15 cellular contexts compared by ENCODE assay signal in genomic region chr6:127956260-127956888, GRCh38. TPM values are rescaled to one million over a fixed set of nuclear protein-coding genes. Genes with fewer than 3 reads are reported as not detected.
A peak's percentile ranks its signal among the peaks of the same experiment; 100 is the strongest.
DNase-seq lines count a peak whose midpoint lies in the region; ATAC-seq and TF ChIP-seq lines count a peak whose summit lies in the region.
"Had no signal": no experiment of that assay in that cellular context is flagged by ENCODE, and none has a peak within 500 bp of the region (broad histone marks: within the 10 kb centered on the region; RNA-seq: fewer than 3 reads in every experiment).

No MANE protein-coding gene starts in this region.

- no peak overlapping the region for H3K27ac Mint-ChIP-seq in natural killer cell
- H3K27ac Mint-ChIP-seq: activated CD4-positive, alpha-beta memory T cell treated with anti-CD3 and anti-CD28 coated beads for 36 hours; mesothelial cell of epicardium had no signal

- H3K9me3 Mint-ChIP-seq in natural killer cell, result peaks cover 0 to 3% of the 10 kb centered on the region in 2 donors
- H3K9me3 Mint-ChIP-seq: activated CD4-positive, alpha-beta memory T cell treated with anti-CD3 and anti-CD28 coated beads for 36 hours had no signal

- no peaks in the 10 kb centered on the region for H3K36me3 Mint-ChIP-seq in natural killer cell
- H3K36me3 Mint-ChIP-seq: activated CD4-positive, alpha-beta memory T cell treated with anti-CD3 and anti-CD28 coated beads for 36 hours; mesothelial cell of epicardium had no signal

- intact Hi-C loops in natural killer cell (cut with micrococcal nuclease), result no loop called here

- H3K4me3 Mint-ChIP-seq in natural killer cell, result no peak overlapping the region
- H3K4me3 Mint-ChIP-seq: activated CD4-positive, alpha-beta memory T cell treated with anti-CD3 and anti-CD28 coated beads for 36 hours; mesothelial cell of epicardium had no signal

- no peak overlapping the region for H3K4me3 ChIP-seq in fibroblast of the aortic adventitia (ENCODE audit: low read depth, low read length)
- H3K4me3 ChIP-seq: BLaER1 treated with 17β-estradiol and CSF1 and Interleukin-3, amounts not matched to agents 10 nM and 100 nM; esophagus squamous epithelium; vagina had no signal

- peak; percentile 31 for DNase-seq in A172 (ENCODE audit: low spot score)
- DNase-seq in ELF-1 (ENCODE audit: low read depth, low spot score), result peak; percentile 8
- peak; percentile 52 for DNase-seq in RPMI7951 (ENCODE audit: low read depth)
- no peak for DNase-seq in fibroblast of the aortic adventitia (ENCODE audit: low read depth)
- no peak for DNase-seq in stimulated activated CD4-positive, alpha-beta T cell treated with anti-CD3 and anti-CD28 coated beads, Interleukin-4, amount 100 ng/mL, for 24 hours
- DNase-seq in activated gamma-delta T cell treated with Interleukin-2 at 50 U/mL for 16 hours, result no peak
- DNase-seq in activated effector memory CD4-positive, alpha-beta T cell treated with anti-CD3 and anti-CD28 coated beads, Interleukin-2, amount 50 U/mL, for 16 hours, result no peak
- no peak for DNase-seq in natural killer cell
- DNase-seq: activated CD4-positive, alpha-beta memory T cell treated with anti-CD3 and anti-CD28 coated beads for 36 hours; esophagus squamous epithelium; stimulated activated CD8-positive, alpha-beta memory T cell treated with anti-CD3 and anti-CD28 coated beads, Interleukin-4, amount 100 ng/mL, for 48 hours had no signal

- TF ChIP-seq CTCF in fibroblast of the aortic adventitia (IDR thresholded peaks at IDR 0.05; ENCODE audit: insufficient read depth, low read length), result peak; percentile 19
- no peak for TF ChIP-seq CTCF in natural killer cell (IDR thresholded peaks at IDR 0.05)

- H3K4me1 Mint-ChIP-seq in natural killer cell, result peaks cover 16 to 18% of the 10 kb centered on the region in 2 donors
- H3K4me1 Mint-ChIP-seq: mesothelial cell of epicardium had no signal

- ATAC-seq in natural killer cell, result no peak

- no peaks in the 10 kb centered on the region for H3K27me3 Mint-ChIP-seq in natural killer cell (ENCODE audit: low read depth in 2 of 2)
- H3K27me3 Mint-ChIP-seq: activated CD4-positive, alpha-beta memory T cell treated with anti-CD3 and anti-CD28 coated beads for 36 hours had no signal

RNA-seq across cellular contexts. Expression of gene THEMIS, which starts 55.5 kb away (rescaled TPM):
- 0.05 TPM in 1 of 2 replicates, not detected in the other for total RNA-seq in A172 (2014; rRNA removed; shearing (Covaris generic))
- total RNA-seq in RPMI7951 (2014; rRNA removed; shearing (Covaris generic)), result not detected in 2 replicates
- total RNA-seq in fibroblast of the aortic adventitia (ENCODE audit: low replicate concordance), result under 0.01 TPM in 1 of 2 replicates, not detected in the other
- 10 to 100 TPM in 1 of 3 donors, 1 to 10 TPM in 1, under 1 TPM in 1; 0.82 to 11.7 (median 1.7) TPM for total RNA-seq in natural killer cell
- total RNA-seq: mesothelial cell of epicardium, OCI-LY7 had no signal

Comparison
In these comparisons a context has a peak if more than half of its experiments do, and no peak if none do; other contexts are left out.
1. DNase-seq: peak in A172 (single experiment), ELF-1 (single experiment) and RPMI7951 (single experiment); none in fibroblast of the aortic adventitia (single experiment), stimulated activated CD4-positive, alpha-beta T cell treated with anti-CD3 and anti-CD28 coated beads, Interleukin-4, amount 100 ng/mL, for 24 hours (single experiment), activated gamma-delta T cell treated with Interleukin-2 at 50 U/mL for 16 hours (single experiment), activated effector memory CD4-positive, alpha-beta T cell treated with anti-CD3 and anti-CD28 coated beads, Interleukin-2, amount 50 U/mL, for 16 hours (single experiment) and natural killer cell (single experiment).